In genomic region chr19:55117636-55118391, GRCh38 we compare ENCODE assay signal across 8 cellular contexts. TPM values are rescaled to one million over a fixed set of nuclear protein-coding genes. Genes with fewer than 3 reads are reported as not detected.
DNase-seq lines count a peak whose midpoint lies in the region; ATAC-seq and TF ChIP-seq lines count a peak whose summit lies in the region.

Gene PPP1R12C (minus strand): TSS chr19:55117637. CDS start chr19:55117543, 94 bp downstream.

- peak within 1 kb of the TSS; percentile 71 to 85 for H3K27ac ChIP-seq in mucosa of rectum (ENCODE audit: low read depth in 2 of 2, low read length in 2 of 2)

- H3K9ac ChIP-seq in mucosa of rectum (ENCODE audit: low read depth in 1 of 2, low read length in 2 of 2), result peak within 1 kb of the TSS; percentile 85

- no peaks in the 10 kb centered on the region for H3K9me3 ChIP-seq in mucosa of rectum (ENCODE audit: control insufficient read depth in 2 of 2, low read length in 2 of 2)

- H3K36me3 Mint-ChIP-seq in activated T-cell treated with anti-CD3 and anti-CD28 coated beads, Interleukin-2, amount 50 U/mL, for 24 hours (ENCODE audit: low read depth), result peaks cover 25% of the 10 kb centered on the region

- H3K4me1 Mint-ChIP-seq in activated T-cell treated with anti-CD3 and anti-CD28 coated beads, Interleukin-2, amount 50 U/mL, for 24 hours (ENCODE audit: low read depth), result peaks cover 40% of the 10 kb centered on the region

- peak within 1 kb of the TSS; percentile 96 for H3K4me3 Mint-ChIP-seq in activated T-cell treated with anti-CD3 and anti-CD28 coated beads, Interleukin-2, amount 50 U/mL, for 24 hours

- peak within 1 kb of the TSS; percentile 95 for H3K27ac Mint-ChIP-seq in activated T-cell treated with anti-CD3 and anti-CD28 coated beads, Interleukin-2, amount 50 U/mL, for 24 hours

- in situ Hi-C loops in KBM-7 (cut with MboI; ENCODE audit: low pct_unique_long_range_greater_than_20kb, low sequenced_read_pairs), result no loop called here

- peaks cover 21 to 25% of the 10 kb centered on the region in 2 donors for H3K4me1 ChIP-seq in mucosa of rectum (ENCODE audit: control insufficient read depth in 2 of 2, insufficient read depth in 2 of 2, low read length in 2 of 2)

- H3K4me3 ChIP-seq in mucosa of rectum (ENCODE audit: low read length in 2 of 2), result peak within 1 kb of the TSS; percentile 85 to 89

- H3K36me3 ChIP-seq in mucosa of rectum (ENCODE audit: control insufficient read depth in 2 of 2, insufficient read depth in 2 of 2, low read length in 2 of 2), result no peaks in the 10 kb centered on the region

- H3K27me3 Mint-ChIP-seq in activated T-cell treated with anti-CD3 and anti-CD28 coated beads, Interleukin-2, amount 50 U/mL, for 24 hours, result peaks cover 6% of the 10 kb centered on the region

- peak; percentile 97 for DNase-seq in DMS153 (lab: John Stamatoyannopoulos, UW)
- peak; percentile 98 for DNase-seq in KBM-7
- DNase-seq in activated T-cell treated with anti-CD3 and anti-CD28 coated beads, Interleukin-2, amount 50 U/mL, for 24 hours, result peak; percentile 97
- peak; percentile 99 for DNase-seq in erythroblast (lab: John Stamatoyannopoulos, UW)
- DNase-seq in stimulated activated CD8-positive, alpha-beta memory T cell treated with anti-CD3 and anti-CD28 coated beads, Interleukin-4, amount 100 ng/mL, for 48 hours, result peak; percentile 98

- no peaks in the 10 kb centered on the region for H3K27me3 ChIP-seq in mucosa of rectum (ENCODE audit: control insufficient read depth in 2 of 2, insufficient read depth in 2 of 2, low read length in 2 of 2)

- no peaks in the 10 kb centered on the region for H3K9me3 Mint-ChIP-seq in activated T-cell treated with anti-CD3 and anti-CD28 coated beads, Interleukin-2, amount 50 U/mL, for 24 hours

- peak; percentile 50 for TF ChIP-seq POLR2A in erythroblast (IDR thresholded peaks at IDR 0.05; ENCODE audit: low read length)

- ATAC-seq in GM21717 (IDR thresholded peaks at IDR 0.05; ENCODE audit: unreplicated experiment), result peak; percentile 76

TF ChIP-seq in PFSK-1, 5 proteins besides CTCF, POLR2A, EP300 and RAD21:
- TF ChIP-seq, protein P1, sequence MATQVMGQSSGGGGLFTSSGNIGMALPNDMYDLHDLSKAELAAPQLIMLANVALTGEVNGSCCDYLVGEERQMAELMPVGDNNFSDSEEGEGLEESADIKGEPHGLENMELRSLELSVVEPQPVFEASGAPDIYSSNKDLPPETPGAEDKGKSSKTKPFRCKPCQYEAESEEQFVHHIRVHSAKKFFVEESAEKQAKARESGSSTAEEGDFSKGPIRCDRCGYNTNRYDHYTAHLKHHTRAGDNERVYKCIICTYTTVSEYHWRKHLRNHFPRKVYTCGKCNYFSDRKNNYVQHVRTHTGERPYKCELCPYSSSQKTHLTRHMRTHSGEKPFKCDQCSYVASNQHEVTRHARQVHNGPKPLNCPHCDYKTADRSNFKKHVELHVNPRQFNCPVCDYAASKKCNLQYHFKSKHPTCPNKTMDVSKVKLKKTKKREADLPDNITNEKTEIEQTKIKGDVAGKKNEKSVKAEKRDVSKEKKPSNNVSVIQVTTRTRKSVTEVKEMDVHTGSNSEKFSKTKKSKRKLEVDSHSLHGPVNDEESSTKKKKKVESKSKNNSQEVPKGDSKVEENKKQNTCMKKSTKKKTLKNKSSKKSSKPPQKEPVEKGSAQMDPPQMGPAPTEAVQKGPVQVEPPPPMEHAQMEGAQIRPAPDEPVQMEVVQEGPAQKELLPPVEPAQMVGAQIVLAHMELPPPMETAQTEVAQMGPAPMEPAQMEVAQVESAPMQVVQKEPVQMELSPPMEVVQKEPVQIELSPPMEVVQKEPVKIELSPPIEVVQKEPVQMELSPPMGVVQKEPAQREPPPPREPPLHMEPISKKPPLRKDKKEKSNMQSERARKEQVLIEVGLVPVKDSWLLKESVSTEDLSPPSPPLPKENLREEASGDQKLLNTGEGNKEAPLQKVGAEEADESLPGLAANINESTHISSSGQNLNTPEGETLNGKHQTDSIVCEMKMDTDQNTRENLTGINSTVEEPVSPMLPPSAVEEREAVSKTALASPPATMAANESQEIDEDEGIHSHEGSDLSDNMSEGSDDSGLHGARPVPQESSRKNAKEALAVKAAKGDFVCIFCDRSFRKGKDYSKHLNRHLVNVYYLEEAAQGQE (IDR thresholded peaks at IDR 0.05; ENCODE audit: insufficient read depth in 1 of 2, low read depth in 2 of 2, low read length in 2 of 2), result no peak
- TF ChIP-seq POLR2AphosphoS5 (IDR thresholded peaks at IDR 0.05; ENCODE audit: low read depth, low read length) (peak; percentile 79; the same call in 1 of the 2 replicates), TAF1 (IDR thresholded peaks at IDR 0.05; ENCODE audit: borderline replicate concordance, insufficient read depth, low read length) (peak; percentile 51; the same call in 1 of the 2 replicates), FOXP2 (optimal IDR thresholded peaks at IDR 0.05; ENCODE audit: borderline replicate concordance, extremely low read depth, extremely low read length, insufficient read depth) (peak; percentile 88)
TF ChIP-seq in PFSK-1: peak in this region for 3.

RNA-seq across cellular contexts. Expression of gene PPP1R12C, which starts in this region (rescaled TPM):
- 140 TPM for polyA plus RNA-seq in PFSK-1 (2012; ENCODE audit: insufficient read length, low read depth)

Comparison
In these comparisons a context has a peak if more than half of its experiments do, and no peak if none do; other contexts are left out.
1. Peak in every context shown above with its lines: DNase-seq, ATAC-seq, H3K4me3 ChIP-seq and H3K27ac ChIP-seq.